ENCODE assay signal across 12 cellular contexts in the genomic region with DNA sequence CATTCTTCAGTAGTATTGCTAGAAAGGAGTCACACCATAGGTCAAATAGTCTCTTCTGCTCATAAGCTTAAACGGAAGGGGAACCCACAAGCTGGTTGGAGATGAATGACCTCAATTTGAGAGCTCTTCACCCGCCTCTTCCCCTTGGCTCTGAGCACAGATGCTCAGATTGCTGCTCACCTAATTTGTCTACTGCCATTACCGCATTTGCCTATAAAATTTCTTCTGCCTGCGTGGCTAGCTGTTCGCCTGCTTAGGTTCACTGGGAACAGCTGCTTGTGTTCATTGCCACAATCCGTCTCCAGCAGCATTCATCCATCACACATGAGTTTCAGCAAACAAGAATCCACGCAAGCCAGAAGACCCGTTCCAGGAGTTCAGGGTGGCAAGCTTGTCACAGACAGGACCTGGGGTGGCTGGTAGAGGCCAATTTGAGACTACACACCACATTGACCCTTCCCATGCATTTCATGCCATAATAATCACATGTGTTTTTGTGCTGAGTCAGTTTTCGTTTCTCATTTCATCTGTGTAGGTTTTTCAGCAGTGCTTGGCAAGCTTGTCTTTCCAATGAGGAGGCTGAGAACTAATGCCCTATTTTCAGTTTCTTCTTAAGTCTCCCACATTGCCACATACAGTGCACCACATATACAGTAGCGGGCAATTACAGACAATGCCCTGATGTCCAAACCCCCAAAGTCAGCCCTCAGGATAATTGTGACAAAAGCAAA. TPM values are rescaled to one million over a fixed set of nuclear protein-coding genes. Genes with fewer than 3 reads are reported as not detected.
DNase-seq lines count a peak whose midpoint lies in the region; ATAC-seq and TF ChIP-seq lines count a peak whose summit lies in the region.
"Had no signal": no experiment of that assay in that cellular context is flagged by ENCODE, and none has a peak within 500 bp of the region (broad histone marks: within the 10 kb centered on the region; RNA-seq: fewer than 3 reads in every experiment).

No MANE protein-coding gene starts in this region.

- 40 to 58% methylated on average over 9 to 10 of the region's 10 CpGs for WGBS in gastroesophageal sphincter (ENCODE audit: low coverage in 1 of 2), 2 donors

- no peaks in the 10 kb centered on the region for H3K4me1 ChIP-seq in left lung
- H3K4me1 ChIP-seq in gastroesophageal sphincter = no peaks in the 10 kb centered on the region

- intact Hi-C loops in left lung (cut with DNase I) = loop anchor here in 1 of 2 donors (10.0 kb wide), 1 partner anchor 110 kb away; no protein-coding TSS in a partner anchor

- no peak for TF ChIP-seq POLR2A in gastroesophageal sphincter (IDR thresholded peaks at IDR 0.05)

- H3K36me3 ChIP-seq in left lung (no peaks in the 10 kb centered on the region), gastroesophageal sphincter (no peaks in the 10 kb centered on the region)

- H3K27me3 ChIP-seq in left lung (no peaks in the 10 kb centered on the region), gastroesophageal sphincter (no peaks in the 10 kb centered on the region)
- H3K27me3 ChIP-seq: foreskin keratinocyte had no signal

- no peak for TF ChIP-seq EP300 in gastroesophageal sphincter (IDR thresholded peaks at IDR 0.05)

- TF ChIP-seq CTCF in GM12864 (IDR thresholded peaks at IDR 0.05; ENCODE audit: low read depth, low read length, missing control alignments) (no peak), left lung (IDR thresholded peaks at IDR 0.05) (no peak), gastroesophageal sphincter (IDR thresholded peaks at IDR 0.05) (no peak)

- ATAC-seq in HG02938 (IDR thresholded peaks at IDR 0.05; ENCODE audit: unreplicated experiment) (peak; percentile 66), left lung (peak; percentile 26), GM18858 (IDR thresholded peaks at IDR 0.05; ENCODE audit: unreplicated experiment) (no peak), GM21576 (IDR thresholded peaks at IDR 0.05; ENCODE audit: unreplicated experiment) (no peak), gastroesophageal sphincter (no peak)
- ATAC-seq: activated CD8-positive, alpha-beta T cell treated with anti-CD3 and anti-CD28 coated beads, Interleukin-2, amount 10 ng/mL, durations not matched to agents 7 days and 5 days; foreskin keratinocyte had no signal

- DNase-seq in GM12864 (ENCODE audit: low read depth) (peak; percentile 15), NCI-H526 (lab: John Stamatoyannopoulos, UW) (peak; percentile 92 to 95), left lung (no peak), nucleus accumbens (lab: John Stamatoyannopoulos, UW) (no peak)
- DNase-seq: activated CD8-positive, alpha-beta T cell treated with anti-CD3 and anti-CD28 coated beads, Interleukin-2, amount 10 ng/mL, durations not matched to agents 7 days and 5 days; foreskin keratinocyte had no signal

- H3K4me3 ChIP-seq in GM12864 (ENCODE audit: low read depth, low read length) (no peak overlapping the region), left lung (no peak overlapping the region), gastroesophageal sphincter (no peak overlapping the region)

- H3K9me3 ChIP-seq in left lung (peaks cover 0 to 10% of the 10 kb centered on the region in 2 donors), gastroesophageal sphincter (peaks cover 0 to 8% (median 0%) of the 10 kb centered on the region in 3 donors)

- H3K27ac ChIP-seq in left lung (no peak overlapping the region), gastroesophageal sphincter (no peak overlapping the region)
- H3K27ac ChIP-seq: foreskin keratinocyte, KMS-11 had no signal

RNA-seq across cellular contexts. Expression of a gene that starts 50.3 kb away (rescaled TPM):
- total RNA-seq in left lung (1 to 10 TPM; 3.5 to 9.8 TPM), gastroesophageal sphincter (1 to 10 TPM in 2 of 4 donors, under 1 TPM in 2; 0.31 to 1.4 (median 1.0) TPM)
- total RNA-seq: activated CD8-positive, alpha-beta T cell treated with anti-CD3 and anti-CD28 coated beads, Interleukin-2, amount 10 ng/mL, durations not matched to agents 7 days and 5 days; T-helper 2 cell treated with Interferon-gamma antibody and Interleukin-4, amounts not matched to agents 100 ng/mL and 5 ng/mL, for 36 hours had no signal

Comparison
In these comparisons a context has a peak if more than half of its experiments do, and no peak if none do; other contexts are left out.
1. DNase-seq: peak in GM12864 (single experiment) and NCI-H526 (2 of 2); none in left lung (0 of 2) and nucleus accumbens (0 of 56).
2. ATAC-seq: peak in HG02938 (single experiment) and left lung (single experiment); none in GM18858 (single experiment), GM21576 (single experiment) and gastroesophageal sphincter (single experiment).